In the genomic region with DNA sequence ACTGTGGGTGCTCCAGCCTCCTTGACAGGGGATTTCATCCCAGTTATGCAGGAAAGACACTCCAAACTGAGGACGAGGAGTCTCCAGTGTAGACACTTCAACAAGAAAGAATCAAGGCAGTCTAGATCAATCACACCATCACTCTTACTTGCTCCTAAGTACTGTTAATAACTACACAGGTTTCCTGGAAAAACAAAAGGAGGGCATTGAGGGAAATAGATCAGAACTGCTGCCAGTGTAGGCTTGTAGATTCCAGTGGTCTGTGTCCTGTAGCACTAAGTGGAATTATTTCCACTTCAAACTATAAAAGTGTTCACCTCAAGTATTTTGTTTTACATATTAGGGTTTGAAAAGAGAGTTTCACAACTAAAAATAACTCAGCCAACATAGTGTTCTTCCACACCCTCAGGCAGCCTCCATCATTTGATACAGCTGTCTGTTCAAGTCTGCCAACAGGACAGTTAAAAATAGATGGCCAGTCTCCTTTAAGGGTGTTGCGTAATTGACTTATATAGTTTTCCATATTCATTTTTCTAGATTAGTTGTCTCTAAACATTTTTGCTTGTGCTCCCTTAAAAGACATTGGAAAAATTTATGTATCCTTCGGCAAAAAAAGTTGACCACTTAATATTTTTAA, we compare ENCODE assay signal across 22 cellular contexts. TPM values are rescaled to one million over a fixed set of nuclear protein-coding genes. Genes with fewer than 3 reads are reported as not detected.
DNase-seq lines count a peak whose midpoint lies in the region; TF ChIP-seq lines count a peak whose summit lies in the region.
"Had no signal": no experiment of that assay in that cellular context is flagged by ENCODE, and none has a peak within 500 bp of the region (broad histone marks: within the 10 kb centered on the region; RNA-seq: fewer than 3 reads in every experiment).

No MANE protein-coding gene starts in this region.

- no TSS peak for BruUV-seq in MCF 10A (replicated peaks; lab: Mats Ljungman, UMichigan)

- no peaks in the 10 kb centered on the region for H3K9me3 Mint-ChIP-seq in MCF 10A (ENCODE audit: unreplicated experiment)
- H3K9me3 Mint-ChIP-seq: activated CD4-positive, alpha-beta T cell treated with anti-CD3 and anti-CD28 coated beads, Interleukin-2, amount 10 ng/mL, durations not matched to agents 7 days and 5 days; immature natural killer cell; memory B cell; natural killer cell; T-cell had no signal

- CTCF ChIA-PET in MCF 10A (lab: Yijun Ruan, JAX), result interaction anchor here (1.0 kb wide), 1 partner anchor 641 kb away, joined by 5 read pairs; no protein-coding TSS in a partner anchor

- H3K4me3 ChIP-seq in breast epithelium, result no peak overlapping the region
- H3K4me3 ChIP-seq in left ventricle myocardium inferior, result no peak overlapping the region
- H3K4me3 ChIP-seq: ascending aorta; BLaER1 treated with 17β-estradiol and CSF1 and Interleukin-3, amounts not matched to agents 10 nM and 100 nM; coronary artery had no signal

- peaks cover 9% of the 10 kb centered on the region for H3K4me1 Mint-ChIP-seq in MCF 10A (ENCODE audit: insufficient read depth, unreplicated experiment)

- TF ChIP-seq CTCF in MCF 10A (IDR thresholded peaks at IDR 0.05; ENCODE audit: unreplicated experiment) (no peak), breast epithelium (IDR thresholded peaks at IDR 0.05) (no peak), left ventricle myocardium inferior (IDR thresholded peaks at IDR 0.05; ENCODE audit: borderline replicate concordance) (no peak)

- H3K27ac Mint-ChIP-seq in MCF 10A (ENCODE audit: low read depth, unreplicated experiment), result no peak overlapping the region
- H3K27ac Mint-ChIP-seq: activated CD4-positive, alpha-beta T cell treated with anti-CD3 and anti-CD28 coated beads, Interleukin-2, amount 10 ng/mL, durations not matched to agents 7 days and 5 days; immature natural killer cell; memory B cell; natural killer cell; T-cell had no signal

- H3K36me3 ChIP-seq in breast epithelium, result no peaks in the 10 kb centered on the region
- H3K36me3 ChIP-seq in left ventricle myocardium inferior, result no peaks in the 10 kb centered on the region
- H3K36me3 ChIP-seq: ascending aorta; BLaER1 treated with 17β-estradiol and CSF1 and Interleukin-3, amounts not matched to agents 10 nM and 100 nM had no signal

- no peaks in the 10 kb centered on the region for H3K27me3 ChIP-seq in breast epithelium
- no peaks in the 10 kb centered on the region for H3K27me3 ChIP-seq in left ventricle myocardium inferior (ENCODE audit: low read depth)
- H3K27me3 ChIP-seq: ascending aorta; BLaER1 treated with 17β-estradiol and CSF1 and Interleukin-3, amounts not matched to agents 10 nM and 100 nM had no signal

- DNase-seq in MCF 10A (ENCODE audit: unreplicated experiment) (peak; percentile 39), breast epithelium (ENCODE audit: low spot score in 2 of 2) (no peak), dedifferentiated amniotic fluid mesenchymal stem cell (ENCODE audit: extremely low spot score) (peak; percentile 30), left ventricle myocardium inferior (no peak), DMS 273 (lab: John Stamatoyannopoulos, UW; ENCODE audit: unreplicated experiment) (no peak), amygdala (lab: John Stamatoyannopoulos, UW) (no peak), Kasumi-1 (lab: John Stamatoyannopoulos, UW) (no peak)
- no peak for DNase-seq in activated T-cell treated with anti-CD3 and anti-CD28 coated beads, Interleukin-2, amount 50 U/mL, for 1 hour
- DNase-seq: activated CD4-positive, alpha-beta T cell treated with anti-CD3 and anti-CD28 coated beads, Interleukin-2, amount 10 ng/mL, durations not matched to agents 7 days and 5 days; activated CD8-positive, alpha-beta memory T cell treated with anti-CD3 and anti-CD28 coated beads, Interleukin-2, amount 50 U/mL, for 48 hours; activated gamma-delta T cell treated with Interleukin-2 at 50 U/mL for 16 hours; GDM1; immature natural killer cell; MM.1S; natural killer cell; NCI-H187; NCI-H510A; T-cell had no signal

- POLR2A ChIA-PET in MCF 10A (lab: Yijun Ruan, JAX), result no interaction called here

- H3K27me3 Mint-ChIP-seq in MCF 10A (ENCODE audit: insufficient read depth, unreplicated experiment), result peaks cover 9% of the 10 kb centered on the region
- H3K27me3 Mint-ChIP-seq: memory B cell had no signal

- no peaks in the 10 kb centered on the region for H3K4me1 ChIP-seq in breast epithelium
- peaks cover 5% of the 10 kb centered on the region for H3K4me1 ChIP-seq in left ventricle myocardium inferior
- H3K4me1 ChIP-seq: ascending aorta had no signal

- intact Hi-C loops in MCF 10A (cut with micrococcal nuclease), result no loop called here
- intact Hi-C loops in breast epithelium (cut with DNase I; ENCODE audit: low total_unique reads), result no loop called here
- intact Hi-C loops in left ventricle myocardium inferior (cut with micrococcal nuclease), result no loop called here

- H3K27ac ChIP-seq in breast epithelium (no peak overlapping the region), left ventricle myocardium inferior (replicated peaks) (peak overlapping the region; percentile 69)
- H3K27ac ChIP-seq: ascending aorta; BLaER1 treated with 17β-estradiol and CSF1 and Interleukin-3, amounts not matched to agents 10 nM and 100 nM; coronary artery had no signal

- H3K36me3 Mint-ChIP-seq in MCF 10A (ENCODE audit: insufficient read depth, unreplicated experiment), result no peaks in the 10 kb centered on the region
- H3K36me3 Mint-ChIP-seq: immature natural killer cell, memory B cell, natural killer cell, T-cell had no signal

- H3K9me3 ChIP-seq in breast epithelium, result no peaks in the 10 kb centered on the region
- H3K9me3 ChIP-seq in left ventricle myocardium inferior (replicated peaks), result no peaks in the 10 kb centered on the region
- H3K9me3 ChIP-seq: ascending aorta; BLaER1 treated with 17β-estradiol and CSF1 and Interleukin-3, amounts not matched to agents 10 nM and 100 nM had no signal

- TF ChIP-seq POLR2A in breast epithelium (IDR thresholded peaks at IDR 0.05), result no peak

- no peak overlapping the region for H3K4me3 Mint-ChIP-seq in MCF 10A (ENCODE audit: unreplicated experiment)
- H3K4me3 Mint-ChIP-seq: activated CD4-positive, alpha-beta T cell treated with anti-CD3 and anti-CD28 coated beads, Interleukin-2, amount 10 ng/mL, durations not matched to agents 7 days and 5 days; immature natural killer cell; memory B cell; natural killer cell; T-cell had no signal

RNA-seq across cellular contexts. Expression of a gene that starts 32.0 kb away (rescaled TPM):
- 8.9 and 9.1 TPM in 2 replicates for total RNA-seq in MCF 10A (2022)
- 10 to 100 TPM; 18.4 to 31.6 (median 26.6) TPM for total RNA-seq in breast epithelium
- 64.3 TPM for total RNA-seq in left ventricle myocardium inferior

RNA-seq across cellular contexts. Expression of a gene that starts 51.7 kb away (rescaled TPM):
- total RNA-seq in MCF 10A (2022) (7.2 and 7.4 TPM in 2 replicates), breast epithelium (10 to 100 TPM; 12.1 to 21.1 (median 12.5) TPM), left ventricle myocardium inferior (3.8 TPM)

Comparison
In these comparisons a context has a peak if more than half of its experiments do, and no peak if none do; other contexts are left out.
1. DNase-seq: peak in MCF 10A (single experiment) and dedifferentiated amniotic fluid mesenchymal stem cell (single experiment); none in breast epithelium (0 of 2), left ventricle myocardium inferior (single experiment), DMS 273 (single experiment), amygdala (0 of 56), activated T-cell treated with anti-CD3 and anti-CD28 coated beads, Interleukin-2, amount 50 U/mL, for 1 hour (single experiment) and Kasumi-1 (0 of 2).